In genomic region chr1:155241069-155241679, GRCh38 we compare ENCODE assay signal across 1 cellular context.
TF ChIP-seq lines count a peak whose summit lies in the region.

No MANE protein-coding gene starts in this region.

TF ChIP-seq in HepG2, 621 proteins besides CTCF, POLR2A, EP300 and RAD21 (continued from another document and continues in another):
- TF ChIP-seq, protein P1, sequence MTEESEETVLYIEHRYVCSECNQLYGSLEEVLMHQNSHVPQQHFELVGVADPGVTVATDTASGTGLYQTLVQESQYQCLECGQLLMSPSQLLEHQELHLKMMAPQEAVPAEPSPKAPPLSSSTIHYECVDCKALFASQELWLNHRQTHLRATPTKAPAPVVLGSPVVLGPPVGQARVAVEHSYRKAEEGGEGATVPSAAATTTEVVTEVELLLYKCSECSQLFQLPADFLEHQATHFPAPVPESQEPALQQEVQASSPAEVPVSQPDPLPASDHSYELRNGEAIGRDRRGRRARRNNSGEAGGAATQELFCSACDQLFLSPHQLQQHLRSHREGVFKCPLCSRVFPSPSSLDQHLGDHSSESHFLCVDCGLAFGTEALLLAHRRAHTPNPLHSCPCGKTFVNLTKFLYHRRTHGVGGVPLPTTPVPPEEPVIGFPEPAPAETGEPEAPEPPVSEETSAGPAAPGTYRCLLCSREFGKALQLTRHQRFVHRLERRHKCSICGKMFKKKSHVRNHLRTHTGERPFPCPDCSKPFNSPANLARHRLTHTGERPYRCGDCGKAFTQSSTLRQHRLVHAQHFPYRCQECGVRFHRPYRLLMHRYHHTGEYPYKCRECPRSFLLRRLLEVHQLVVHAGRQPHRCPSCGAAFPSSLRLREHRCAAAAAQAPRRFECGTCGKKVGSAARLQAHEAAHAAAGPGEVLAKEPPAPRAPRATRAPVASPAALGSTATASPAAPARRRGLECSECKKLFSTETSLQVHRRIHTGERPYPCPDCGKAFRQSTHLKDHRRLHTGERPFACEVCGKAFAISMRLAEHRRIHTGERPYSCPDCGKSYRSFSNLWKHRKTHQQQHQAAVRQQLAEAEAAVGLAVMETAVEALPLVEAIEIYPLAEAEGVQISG (CRISPR knock-in tag; IDR thresholded peaks at IDR 0.05) = peak; percentile 86
- peak; percentile 49 for TF ChIP-seq ZFX (CRISPR knock-in tag; IDR thresholded peaks at IDR 0.05; ENCODE audit: low read depth)
- no peak for TF ChIP-seq ZNF292 (CRISPR knock-in tag; IDR thresholded peaks at IDR 0.05; ENCODE audit: borderline replicate concordance, low read depth)
- TF ChIP-seq MEIS2 (CRISPR knock-in tag; IDR thresholded peaks at IDR 0.05) = no peak
- TF ChIP-seq TAF1 (CRISPR knock-in tag; IDR thresholded peaks at IDR 0.05) = peak; percentile 34; the same call in 1 of the 2 replicates
- TF ChIP-seq MED8 (CRISPR knock-in tag; IDR thresholded peaks at IDR 0.05; ENCODE audit: insufficient replicate concordance) = no peak
- TF ChIP-seq, protein P2, sequence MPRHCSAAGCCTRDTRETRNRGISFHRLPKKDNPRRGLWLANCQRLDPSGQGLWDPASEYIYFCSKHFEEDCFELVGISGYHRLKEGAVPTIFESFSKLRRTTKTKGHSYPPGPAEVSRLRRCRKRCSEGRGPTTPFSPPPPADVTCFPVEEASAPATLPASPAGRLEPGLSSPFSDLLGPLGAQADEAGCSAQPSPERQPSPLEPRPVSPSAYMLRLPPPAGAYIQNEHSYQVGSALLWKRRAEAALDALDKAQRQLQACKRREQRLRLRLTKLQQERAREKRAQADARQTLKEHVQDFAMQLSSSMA (CRISPR knock-in tag; IDR thresholded peaks at IDR 0.05) = no peak
- TF ChIP-seq ZFY (CRISPR knock-in tag; IDR thresholded peaks at IDR 0.05) = peak; percentile 37
- TF ChIP-seq THAP11 (CRISPR knock-in tag; IDR thresholded peaks at IDR 0.05) = peak; percentile 95
- no peak for TF ChIP-seq MAFK (conservative IDR thresholded peaks at IDR 0.05 in 1 of 2, IDR thresholded peaks at IDR 0.05 in 1 of 2; ENCODE audit: low read length in 2 of 2)
- no peak for TF ChIP-seq AGO1 (IDR thresholded peaks at IDR 0.05; ENCODE audit: low read depth, low read length, poor library complexity, severe bottlenecking)
- no peak for TF ChIP-seq NFIB (CRISPR knock-in tag; IDR thresholded peaks at IDR 0.05; ENCODE audit: borderline replicate concordance)
- no peak for TF ChIP-seq ZNF24 (IDR thresholded peaks at IDR 0.05)
- no peak for TF ChIP-seq ZSCAN12 (CRISPR knock-in tag; IDR thresholded peaks at IDR 0.05)
- TF ChIP-seq CSRNP1 (CRISPR knock-in tag; IDR thresholded peaks at IDR 0.05) = no peak
- TF ChIP-seq ELF3 (CRISPR knock-in tag; IDR thresholded peaks at IDR 0.05) = peak; percentile 77
- TF ChIP-seq AFF4 (CRISPR knock-in tag; IDR thresholded peaks at IDR 0.05) = no peak
- TF ChIP-seq MYC (CRISPR knock-in tag; IDR thresholded peaks at IDR 0.05; ENCODE audit: borderline replicate concordance) = no peak
- TF ChIP-seq ZBTB33 (CRISPR knock-in tag; IDR thresholded peaks at IDR 0.05) = peak; percentile 40; the same call in 1 of the 2 replicates
- TF ChIP-seq HNRNPL (IDR thresholded peaks at IDR 0.05; ENCODE audit: low read depth, low read length) = no peak
- no peak for TF ChIP-seq AKAP8 (CRISPR knock-in tag; IDR thresholded peaks at IDR 0.05)
- TF ChIP-seq, protein P3, sequence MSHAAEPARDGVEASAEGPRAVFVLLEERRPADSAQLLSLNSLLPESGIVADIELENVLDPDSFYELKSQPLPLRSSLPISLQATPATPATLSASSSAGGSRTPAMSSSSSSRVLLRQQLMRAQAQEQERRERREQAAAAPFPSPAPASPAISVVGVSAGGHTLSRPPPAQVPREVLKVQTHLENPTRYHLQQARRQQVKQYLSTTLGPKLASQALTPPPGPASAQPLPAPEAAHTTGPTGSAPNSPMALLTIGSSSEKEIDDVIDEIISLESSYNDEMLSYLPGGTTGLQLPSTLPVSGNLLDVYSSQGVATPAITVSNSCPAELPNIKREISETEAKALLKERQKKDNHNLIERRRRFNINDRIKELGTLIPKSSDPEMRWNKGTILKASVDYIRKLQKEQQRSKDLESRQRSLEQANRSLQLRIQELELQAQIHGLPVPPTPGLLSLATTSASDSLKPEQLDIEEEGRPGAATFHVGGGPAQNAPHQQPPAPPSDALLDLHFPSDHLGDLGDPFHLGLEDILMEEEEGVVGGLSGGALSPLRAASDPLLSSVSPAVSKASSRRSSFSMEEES (CRISPR knock-in tag; IDR thresholded peaks at IDR 0.05) = peak; percentile 89
- no peak for TF ChIP-seq JUND (CRISPR knock-in tag; IDR thresholded peaks at IDR 0.05)
- TF ChIP-seq ZGPAT (CRISPR knock-in tag; IDR thresholded peaks at IDR 0.05) = peak; percentile 74
- TF ChIP-seq, protein P4, sequence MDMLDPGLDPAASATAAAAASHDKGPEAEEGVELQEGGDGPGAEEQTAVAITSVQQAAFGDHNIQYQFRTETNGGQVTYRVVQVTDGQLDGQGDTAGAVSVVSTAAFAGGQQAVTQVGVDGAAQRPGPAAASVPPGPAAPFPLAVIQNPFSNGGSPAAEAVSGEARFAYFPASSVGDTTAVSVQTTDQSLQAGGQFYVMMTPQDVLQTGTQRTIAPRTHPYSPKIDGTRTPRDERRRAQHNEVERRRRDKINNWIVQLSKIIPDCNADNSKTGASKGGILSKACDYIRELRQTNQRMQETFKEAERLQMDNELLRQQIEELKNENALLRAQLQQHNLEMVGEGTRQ (IDR thresholded peaks at IDR 0.05; ENCODE audit: low read depth, low read length) = peak; percentile 99
- TF ChIP-seq, protein P4 (CRISPR knock-in tag; IDR thresholded peaks at IDR 0.05; ENCODE audit: borderline replicate concordance) = peak; percentile 99; the same call in 1 of the 2 replicates
- peak; percentile 23; the same call in 1 of the 3 replicates for TF ChIP-seq MXI1 (IDR thresholded peaks at IDR 0.05; ENCODE audit: borderline replicate concordance, low read depth, low read length)
- peak; percentile 100 for TF ChIP-seq SAP130 (CRISPR knock-in tag; IDR thresholded peaks at IDR 0.05; ENCODE audit: low read depth)
- TF ChIP-seq, protein P5, sequence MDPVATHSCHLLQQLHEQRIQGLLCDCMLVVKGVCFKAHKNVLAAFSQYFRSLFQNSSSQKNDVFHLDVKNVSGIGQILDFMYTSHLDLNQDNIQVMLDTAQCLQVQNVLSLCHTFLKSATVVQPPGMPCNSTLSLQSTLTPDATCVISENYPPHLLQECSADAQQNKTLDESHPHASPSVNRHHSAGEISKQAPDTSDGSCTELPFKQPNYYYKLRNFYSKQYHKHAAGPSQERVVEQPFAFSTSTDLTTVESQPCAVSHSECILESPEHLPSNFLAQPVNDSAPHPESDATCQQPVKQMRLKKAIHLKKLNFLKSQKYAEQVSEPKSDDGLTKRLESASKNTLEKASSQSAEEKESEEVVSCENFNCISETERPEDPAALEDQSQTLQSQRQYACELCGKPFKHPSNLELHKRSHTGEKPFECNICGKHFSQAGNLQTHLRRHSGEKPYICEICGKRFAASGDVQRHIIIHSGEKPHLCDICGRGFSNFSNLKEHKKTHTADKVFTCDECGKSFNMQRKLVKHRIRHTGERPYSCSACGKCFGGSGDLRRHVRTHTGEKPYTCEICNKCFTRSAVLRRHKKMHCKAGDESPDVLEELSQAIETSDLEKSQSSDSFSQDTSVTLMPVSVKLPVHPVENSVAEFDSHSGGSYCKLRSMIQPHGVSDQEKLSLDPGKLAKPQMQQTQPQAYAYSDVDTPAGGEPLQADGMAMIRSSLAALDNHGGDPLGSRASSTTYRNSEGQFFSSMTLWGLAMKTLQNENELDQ (CRISPR knock-in tag; IDR thresholded peaks at IDR 0.05; ENCODE audit: borderline replicate concordance) = no peak
- TF ChIP-seq ZNF549 (CRISPR knock-in tag; IDR thresholded peaks at IDR 0.05) = no peak
- TF ChIP-seq GABPA (IDR thresholded peaks at IDR 0.05; ENCODE audit: low read depth, low read length) = no peak
- TF ChIP-seq GABPA (CRISPR knock-in tag; IDR thresholded peaks at IDR 0.05; ENCODE audit: low read depth) = peak; percentile 86
- TF ChIP-seq, protein P6, sequence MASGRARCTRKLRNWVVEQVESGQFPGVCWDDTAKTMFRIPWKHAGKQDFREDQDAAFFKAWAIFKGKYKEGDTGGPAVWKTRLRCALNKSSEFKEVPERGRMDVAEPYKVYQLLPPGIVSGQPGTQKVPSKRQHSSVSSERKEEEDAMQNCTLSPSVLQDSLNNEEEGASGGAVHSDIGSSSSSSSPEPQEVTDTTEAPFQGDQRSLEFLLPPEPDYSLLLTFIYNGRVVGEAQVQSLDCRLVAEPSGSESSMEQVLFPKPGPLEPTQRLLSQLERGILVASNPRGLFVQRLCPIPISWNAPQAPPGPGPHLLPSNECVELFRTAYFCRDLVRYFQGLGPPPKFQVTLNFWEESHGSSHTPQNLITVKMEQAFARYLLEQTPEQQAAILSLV (CRISPR knock-in tag; IDR thresholded peaks at IDR 0.05; ENCODE audit: borderline replicate concordance) = no peak
- TF ChIP-seq ZNF10 (CRISPR knock-in tag; IDR thresholded peaks at IDR 0.05; ENCODE audit: borderline replicate concordance, low read depth) = no peak
- TF ChIP-seq ATM (IDR thresholded peaks at IDR 0.05; ENCODE audit: borderline replicate concordance) = no peak
- TF ChIP-seq, protein P7, sequence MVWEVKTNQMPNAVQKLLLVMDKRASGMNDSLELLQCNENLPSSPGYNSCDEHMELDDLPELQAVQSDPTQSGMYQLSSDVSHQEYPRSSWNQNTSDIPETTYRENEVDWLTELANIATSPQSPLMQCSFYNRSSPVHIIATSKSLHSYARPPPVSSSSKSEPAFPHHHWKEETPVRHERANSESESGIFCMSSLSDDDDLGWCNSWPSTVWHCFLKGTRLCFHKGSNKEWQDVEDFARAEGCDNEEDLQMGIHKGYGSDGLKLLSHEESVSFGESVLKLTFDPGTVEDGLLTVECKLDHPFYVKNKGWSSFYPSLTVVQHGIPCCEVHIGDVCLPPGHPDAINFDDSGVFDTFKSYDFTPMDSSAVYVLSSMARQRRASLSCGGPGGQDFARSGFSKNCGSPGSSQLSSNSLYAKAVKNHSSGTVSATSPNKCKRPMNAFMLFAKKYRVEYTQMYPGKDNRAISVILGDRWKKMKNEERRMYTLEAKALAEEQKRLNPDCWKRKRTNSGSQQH (CRISPR knock-in tag; IDR thresholded peaks at IDR 0.05; ENCODE audit: low read depth) = no peak; the same call in none of the 2 replicates
- TF ChIP-seq RBM39 (IDR thresholded peaks at IDR 0.05; ENCODE audit: low read depth, low read length, poor library complexity, severe bottlenecking) = no peak
